Comparison of ENCODE assay signal across 18 cellular contexts in genomic region chr18:74512321-74513053, GRCh38. TPM values are rescaled to one million over a fixed set of nuclear protein-coding genes. Genes with fewer than 3 reads are reported as not detected.
DNase-seq lines count a peak whose midpoint lies in the region; FAIRE-seq and TF ChIP-seq lines count a peak whose summit lies in the region.
"Had no signal": no experiment of that assay in that cellular context is flagged by ENCODE, and none has a peak within 500 bp of the region (broad histone marks: within the 10 kb centered on the region; RNA-seq: fewer than 3 reads in every experiment).

No MANE protein-coding gene starts in this region.

- TF ChIP-seq EP300 in transverse colon (IDR thresholded peaks at IDR 0.05; ENCODE audit: low read depth), result no peak

- WGBS in transverse colon (ENCODE audit: low coverage in 1 of 2), 2 donors, result 75 to 95% methylated on average over 2 to 15 of the region's 15 CpGs

- H3K27me3 Mint-ChIP-seq in CD14-positive monocyte (ENCODE audit: low read depth in 3 of 3), result peaks cover 0 to 1% (median 0%) of the 10 kb centered on the region in 3 donors
- H3K27me3 Mint-ChIP-seq in astrocyte (ENCODE audit: low read depth, unreplicated experiment), result no peaks in the 10 kb centered on the region
- H3K27me3 Mint-ChIP-seq in progenitor cell of endocrine pancreas, result no peaks in the 10 kb centered on the region
- H3K27me3 Mint-ChIP-seq: naive thymus-derived CD4-positive, alpha-beta T cell; stimulated activated naive CD8-positive, alpha-beta T cell treated with anti-CD3 and anti-CD28 coated beads, Interleukin-15, Interleukin-2, amounts not matched to agents 100 ng/mL and 50 ng/mL, for 24 hours had no signal

- DNase-seq in CD14-positive monocyte (ENCODE audit: low spot score) (no peak), astrocyte (ENCODE audit: low read depth) (no peak), islet precursor cell (peak; percentile 46), progenitor cell of endocrine pancreas (ENCODE audit: low spot score, unreplicated experiment) (no peak), transverse colon (no peak), ACHN (no peak), T-helper 1 cell (no peak), NCI-H146 treated with DMSO at 0.1 percent for 48 hours (lab: John Stamatoyannopoulos, UW; ENCODE audit: unreplicated experiment) (no peak)
- DNase-seq: activated CD8-positive, alpha-beta T cell treated with anti-CD3 and anti-CD28 coated beads, Interleukin-2, amount 10 ng/mL, durations not matched to agents 7 days and 5 days; COR-L47; foreskin fibroblast; naive thymus-derived CD4-positive, alpha-beta T cell; NCI-H1930; NCI-H446 had no signal

- no peak overlapping the region for H2AFZ ChIP-seq in astrocyte (ENCODE audit: low read depth, low read length)

- H3K9me3 Mint-ChIP-seq in CD14-positive monocyte (no peaks in the 10 kb centered on the region), astrocyte (ENCODE audit: unreplicated experiment) (no peaks in the 10 kb centered on the region), progenitor cell of endocrine pancreas (ENCODE audit: low read depth) (no peaks in the 10 kb centered on the region)
- H3K9me3 Mint-ChIP-seq: naive thymus-derived CD4-positive, alpha-beta T cell; stimulated activated naive CD8-positive, alpha-beta T cell treated with anti-CD3 and anti-CD28 coated beads, Interleukin-15, Interleukin-2, amounts not matched to agents 100 ng/mL and 50 ng/mL, for 24 hours had no signal

- H3K4me1 ChIP-seq in astrocyte (ENCODE audit: insufficient read depth, low read length) (no peaks in the 10 kb centered on the region), transverse colon (peaks cover 0 to 19% (median 8%) of the 10 kb centered on the region in 4 donors)

- H3K4me1 Mint-ChIP-seq in CD14-positive monocyte (no peaks in the 10 kb centered on the region), astrocyte (ENCODE audit: low read depth, unreplicated experiment) (no peaks in the 10 kb centered on the region), progenitor cell of endocrine pancreas (ENCODE audit: low read depth) (peaks cover 24% of the 10 kb centered on the region)

- no peaks in the 10 kb centered on the region for H3K79me2 ChIP-seq in astrocyte (ENCODE audit: insufficient read depth, low read length)

- H3K27ac Mint-ChIP-seq in CD14-positive monocyte, result peak overlapping the region in 4 of 7 donors; percentile 33 to 72 (median 43)
- peak overlapping the region; percentile 59 for H3K27ac Mint-ChIP-seq in astrocyte (ENCODE audit: unreplicated experiment)
- peak overlapping the region; percentile 81 for H3K27ac Mint-ChIP-seq in progenitor cell of endocrine pancreas
- H3K27ac Mint-ChIP-seq: activated CD8-positive, alpha-beta T cell treated with anti-CD3 and anti-CD28 coated beads, Interleukin-2, amount 10 ng/mL, durations not matched to agents 7 days and 5 days; stimulated activated naive CD8-positive, alpha-beta T cell treated with anti-CD3 and anti-CD28 coated beads, Interleukin-15, Interleukin-2, amounts not matched to agents 100 ng/mL and 50 ng/mL, for 24 hours had no signal

- H3K4me3 Mint-ChIP-seq in CD14-positive monocyte (no peak overlapping the region), astrocyte (ENCODE audit: unreplicated experiment) (no peak overlapping the region), progenitor cell of endocrine pancreas (ENCODE audit: low read depth) (no peak overlapping the region)
- H3K4me3 Mint-ChIP-seq: activated CD8-positive, alpha-beta T cell treated with anti-CD3 and anti-CD28 coated beads, Interleukin-2, amount 10 ng/mL, durations not matched to agents 7 days and 5 days; naive thymus-derived CD4-positive, alpha-beta T cell; stimulated activated naive CD8-positive, alpha-beta T cell treated with anti-CD3 and anti-CD28 coated beads, Interleukin-15, Interleukin-2, amounts not matched to agents 100 ng/mL and 50 ng/mL, for 24 hours had no signal

- no peak for FAIRE-seq in astrocyte (lab: Jason Lieb, UNC)

- H3K36me3 Mint-ChIP-seq in CD14-positive monocyte (peaks cover 92 to 97% of the 10 kb centered on the region in 2 donors), astrocyte (ENCODE audit: low read depth, unreplicated experiment) (peaks cover 17% of the 10 kb centered on the region), progenitor cell of endocrine pancreas (ENCODE audit: insufficient read depth) (peaks cover 42% of the 10 kb centered on the region)

- H3K4me3 ChIP-seq in astrocyte (ENCODE audit: insufficient read depth, low read depth, low read length), result no peak overlapping the region
- H3K4me3 ChIP-seq in transverse colon, result no peak overlapping the region

- no peak overlapping the region for H3K9ac ChIP-seq in astrocyte (ENCODE audit: low read length)

- no peak overlapping the region for H3K27ac ChIP-seq in astrocyte (ENCODE audit: low read depth, low read length)
- no peak overlapping the region for H3K27ac ChIP-seq in transverse colon

- no peak for TF ChIP-seq POLR2A in transverse colon (IDR thresholded peaks at IDR 0.05)

- peaks cover 20% of the 10 kb centered on the region for H3K36me3 ChIP-seq in astrocyte (ENCODE audit: insufficient read depth, low read length)
- peaks cover 0 to 55% (median 24%) of the 10 kb centered on the region in 4 donors for H3K36me3 ChIP-seq in transverse colon

- H3K27me3 ChIP-seq in astrocyte (ENCODE audit: insufficient read depth, low read length) (no peaks in the 10 kb centered on the region), transverse colon (no peaks in the 10 kb centered on the region)

- no peak overlapping the region for H3K4me2 ChIP-seq in astrocyte (ENCODE audit: low read length)

- in situ Hi-C loops in transverse colon (cut with MboI; ENCODE audit: low pct_ligation_motif_present in 1 of 4, low pct_unique_long_range_greater_than_20kb in 1 of 4, low sequenced_read_pairs in 3 of 4) (no loop called here), ACHN (cut with HindIII; ENCODE audit: low pct_ligation_motif_present, low pct_unique_long_range_greater_than_20kb, low sequenced_read_pairs) (no loop called here)

- intact Hi-C loops in CD14-positive monocyte (cut with micrococcal nuclease), result no loop called here
- intact Hi-C loops in transverse colon (cut with DNase I; ENCODE audit: low total_unique reads), result no loop called here

- TF ChIP-seq CTCF in CD14-positive monocyte (IDR thresholded peaks at IDR 0.05), result no peak
- TF ChIP-seq CTCF in astrocyte (IDR thresholded peaks at IDR 0.05; ENCODE audit: insufficient read depth, low read depth, low read length), result no peak
- no peak for TF ChIP-seq CTCF in progenitor cell of endocrine pancreas (IDR thresholded peaks at IDR 0.05; ENCODE audit: unreplicated experiment)
- no peak for TF ChIP-seq CTCF in transverse colon (IDR thresholded peaks at IDR 0.05)

- H4K20me1 ChIP-seq in astrocyte (ENCODE audit: insufficient read depth, low read length), result peaks cover 12% of the 10 kb centered on the region

- H3K9me3 ChIP-seq in astrocyte (ENCODE audit: insufficient read depth, low read depth, low read length) (no peaks in the 10 kb centered on the region), transverse colon (no peaks in the 10 kb centered on the region)

RNA-seq across cellular contexts. Expression of gene CNDP2, which starts 16.3 kb away (rescaled TPM):
- polyA plus RNA-seq in CD14-positive monocyte, result 100 to 1,000 TPM; 103 to 186 TPM
- total RNA-seq in astrocyte (120 and 149 TPM in 2 replicates), progenitor cell of endocrine pancreas (176 and 182 TPM in 2 replicates), transverse colon (100 to 1,000 TPM; 143 to 284 (median 155) TPM)

RNA-seq across cellular contexts. Expression of gene CNDP1, which starts 21.8 kb away (rescaled TPM):
- polyA plus RNA-seq in CD14-positive monocyte, result not detected
- total RNA-seq in astrocyte (0.31 TPM in 1 of 2 replicates, not detected in the other), progenitor cell of endocrine pancreas (0.29 and 0.38 TPM in 2 replicates), transverse colon (not detected)
- total RNA-seq: activated CD8-positive, alpha-beta T cell treated with anti-CD3 and anti-CD28 coated beads, Interleukin-2, amount 10 ng/mL, durations not matched to agents 7 days and 5 days; M059J; pulmonary artery endothelial cell; T-helper 1 cell treated with Interleukin-12 subunit alpha and Interleukin-12 subunit beta and Interleukin-4 antibody, amounts not matched to agents 30 ng/mL and 1 ng/mL, for 36 hours had no signal

RNA-seq across cellular contexts. Expression of gene DIPK1C, which starts 55.4 kb away (rescaled TPM):
- polyA plus RNA-seq in CD14-positive monocyte, result not detected
- total RNA-seq in astrocyte (not detected in 2 replicates), progenitor cell of endocrine pancreas (not detected in 2 replicates), transverse colon (under 1 TPM in 2 of 4 donors, not detected in 2; 0.16 to 0.27 TPM)
- total RNA-seq: activated CD8-positive, alpha-beta T cell treated with anti-CD3 and anti-CD28 coated beads, Interleukin-2, amount 10 ng/mL, durations not matched to agents 7 days and 5 days; M059J; naive thymus-derived CD4-positive, alpha-beta T cell; pulmonary artery endothelial cell; T-helper 1 cell treated with Interleukin-12 subunit alpha and Interleukin-12 subunit beta and Interleukin-4 antibody, amounts not matched to agents 30 ng/mL and 1 ng/mL, for 36 hours had no signal
- polyA plus RNA-seq: naive thymus-derived CD4-positive, alpha-beta T cell had no signal
